ENCODE assay signal across 15 cellular contexts in the genomic region with DNA sequence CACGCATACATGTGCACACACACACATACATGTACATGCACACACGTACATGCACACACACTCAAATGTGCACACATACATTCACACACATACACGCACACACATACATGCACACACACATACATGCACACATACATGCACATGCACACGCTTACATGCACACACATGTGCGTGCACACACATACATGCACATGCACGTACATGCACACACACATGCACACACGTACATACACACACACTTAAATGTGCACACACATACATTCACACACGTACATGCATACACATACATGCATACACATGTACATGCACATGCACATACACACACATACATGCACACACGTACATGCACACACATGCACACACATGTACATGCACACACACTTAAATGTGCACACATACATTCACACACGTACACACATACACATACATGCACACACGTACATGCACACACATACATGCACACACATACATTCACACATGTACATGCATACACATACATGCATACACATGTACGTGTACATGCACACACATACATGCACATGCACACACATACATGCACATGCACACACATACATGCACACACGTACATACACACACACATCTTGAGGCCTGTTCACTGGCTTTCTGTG.
A peak's percentile ranks its signal among the peaks of the same experiment; 100 is the strongest.
DNase-seq lines count a peak whose midpoint lies in the region; ATAC-seq, FAIRE-seq and TF ChIP-seq lines count a peak whose summit lies in the region.
"Had no signal": no experiment of that assay in that cellular context is flagged by ENCODE, and none has a peak within 500 bp of the region (broad histone marks: within the 10 kb centered on the region; RNA-seq: fewer than 3 reads in every experiment).

No MANE protein-coding gene starts in this region.

- H3T11ph ChIP-seq in H9 (ENCODE audit: low read length): no peak overlapping the region

- H3K4me2 ChIP-seq in H9 (ENCODE audit: insufficient read depth, insufficient read length, low read length): no peak overlapping the region
- H3K4me2 ChIP-seq in K562 (ENCODE audit: insufficient read depth, low read length): no peak overlapping the region
- no peak overlapping the region for H3K4me2 ChIP-seq in neuronal stem cell (ENCODE audit: insufficient read depth, low read length, poor library complexity, severe bottlenecking)
- H3K4me2 ChIP-seq: A549 had no signal

- ATAC-seq in K562: no peak
- ATAC-seq: A549; CD8-positive, alpha-beta T cell had no signal

- no peak for TF ChIP-seq CTCF in H9 (conservative IDR thresholded peaks at IDR 0.05)
- TF ChIP-seq CTCF in K562 (IDR thresholded peaks at IDR 0.05 in 2 of 3, conservative IDR thresholded peaks at IDR 0.05 in 1 of 3; ENCODE audit: insufficient read depth in 2 of 3, low read depth in 1 of 3, low read length in 3 of 3): no peak

- H2BK120ac ChIP-seq in H9 (ENCODE audit: low read depth, low read length, poor library complexity, severe bottlenecking) (no peak overlapping the region), neuronal stem cell (ENCODE audit: low read depth, low read length) (no peak overlapping the region)

- TF ChIP-seq EP300 in K562 (IDR thresholded peaks at IDR 0.05; ENCODE audit: low read length): no peak

- POLR2A ChIA-PET in K562 (lab: Yijun Ruan, JAX): no interaction called here

- no peak overlapping the region for H2BK15ac ChIP-seq in H9 (ENCODE audit: low read depth, low read length)
- no peak overlapping the region for H2BK15ac ChIP-seq in neuronal stem cell (ENCODE audit: low read length)

- no peaks in the 10 kb centered on the region for H3K23me2 ChIP-seq in H9 (ENCODE audit: insufficient read length, low read depth, low read length, poor library complexity, severe bottlenecking)

- H3K23ac ChIP-seq in H9 (ENCODE audit: insufficient read length, low read depth, low read length) (no peak overlapping the region), neuronal stem cell (ENCODE audit: low read depth, low read length, poor library complexity) (peak overlapping the region; percentile 46)

- BruUV-seq in K562 (replicated peaks; lab: Mats Ljungman, UMichigan): no TSS peak

- no peaks in the 10 kb centered on the region for H3K79me2 ChIP-seq in H9 (ENCODE audit: insufficient read depth, low read length)
- H3K79me2 ChIP-seq in K562 (ENCODE audit: control insufficient read depth, insufficient read depth, low read length): no peaks in the 10 kb centered on the region

- peaks cover 5 to 8% of the 10 kb centered on the region in 2 experiments; a peak in 3 of 5 replicates for H3K9me3 Mint-ChIP-seq in H9
- H3K9me3 Mint-ChIP-seq: CD8-positive, alpha-beta T cell had no signal

- H3K79me1 ChIP-seq in H9 (ENCODE audit: insufficient read depth, low read depth, low read length, poor library complexity, severe bottlenecking) (no peaks in the 10 kb centered on the region), neuronal stem cell (ENCODE audit: low read depth, low read length) (peaks cover 4% of the 10 kb centered on the region)

- no peak overlapping the region for H2BK20ac ChIP-seq in H9 (ENCODE audit: low read depth, low read length, poor library complexity, severe bottlenecking)

- H4K5ac ChIP-seq in H9 (ENCODE audit: insufficient read length, low read depth, low read length): peak overlapping the region; percentile 7

- intact Hi-C loops in K562 (cut with micrococcal nuclease): no loop called here

- H2AFZ ChIP-seq in H9 (ENCODE audit: low read length) (no peak overlapping the region), K562 (ENCODE audit: low read depth, low read length) (no peak overlapping the region), neuronal stem cell (ENCODE audit: low read length) (no peak overlapping the region)

- H3K9me1 ChIP-seq in K562 (ENCODE audit: control insufficient read depth, insufficient read depth, low read length): no peaks in the 10 kb centered on the region

- no peak overlapping the region for H2BK5ac ChIP-seq in H9 (ENCODE audit: insufficient read length, low read length)
- H2BK5ac ChIP-seq in neuronal stem cell (ENCODE audit: low read length): no peak overlapping the region

- peak overlapping the region; percentile 9 for H3K18ac ChIP-seq in H9 (ENCODE audit: insufficient read length, low read depth, low read length)
- H3K18ac ChIP-seq in neuronal stem cell (ENCODE audit: low read length): peak overlapping the region; percentile 23

- H2BK12ac ChIP-seq in H9 (ENCODE audit: insufficient read length, low read depth, low read length) (no peak overlapping the region), neuronal stem cell (ENCODE audit: low read length) (no peak overlapping the region)

- 0 out of 7 replicates have a peak overlapping the region, but pooled peaks of 1 of the 3 experiments have one; percentile 20 for H3K27ac Mint-ChIP-seq in H9
- H3K27ac Mint-ChIP-seq: CD8-positive, alpha-beta T cell had no signal

- CTCF ChIA-PET in K562 (lab: Yijun Ruan, JAX; ENCODE audit: low intra/inter-chr PET ratio): no interaction called here

- peaks cover 0 to 4% (median 0%) of the 10 kb centered on the region in 3 experiments; a peak in 1 of 7 replicates for H3K36me3 Mint-ChIP-seq in H9 (ENCODE audit: insufficient read depth in 1 of 3, low read depth in 3 of 3)
- H3K36me3 Mint-ChIP-seq: CD14-positive monocyte; CD8-positive, alpha-beta T cell had no signal

- TF ChIP-seq POLR2A in GM12891 (IDR thresholded peaks at IDR 0.05; ENCODE audit: low read depth, low read length): no peak
- TF ChIP-seq POLR2A in K562 (conservative IDR thresholded peaks at IDR 0.05): no peak

- FAIRE-seq in GM12891 (lab: Jason Lieb, UNC) (peak; percentile 92), K562 (lab: Jason Lieb, UNC) (no peak)
- FAIRE-seq: A549 had no signal

- no peak overlapping the region for H2AK5ac ChIP-seq in H9 (ENCODE audit: insufficient read length, low read length)
- H2AK5ac ChIP-seq in neuronal stem cell (ENCODE audit: low read depth, low read length): no peak overlapping the region

- H3K4me1 ChIP-seq in H9 (ENCODE audit: insufficient read depth, low read length) (no peaks in the 10 kb centered on the region), K562 (replicated peaks in 1 of 2; ENCODE audit: control insufficient read depth in 2 of 2, insufficient read depth in 2 of 2, low read length in 2 of 2) (no peaks in the 10 kb centered on the region), neuronal stem cell (ENCODE audit: control insufficient read depth in 2 of 2, insufficient read depth in 1 of 2, low read depth in 1 of 2, low read length in 2 of 2) (peaks cover 0 to 4% of the 10 kb centered on the region in 2 donors)
- H3K4me1 ChIP-seq: A549 had no signal

- H3K4me1 Mint-ChIP-seq in H9: peaks cover 0 to 2% of the 10 kb centered on the region in 2 experiments; a peak in 1 of 4 replicates

- H3K27me3 Mint-ChIP-seq in H9 (ENCODE audit: low read depth): peaks cover 12% of the 10 kb centered on the region

- H3K4me3 ChIP-seq in K562 (no peak overlapping the region), neuronal stem cell (ENCODE audit: low read length in 2 of 2) (peak overlapping the region in 1 of 2 donors; percentile 73)
- H3K4me3 ChIP-seq: A549 had no signal

- H3K27ac ChIP-seq in H9 (ENCODE audit: insufficient read length, low read depth, low read length): no peak overlapping the region
- no peak overlapping the region for H3K27ac ChIP-seq in K562 (ENCODE audit: extremely low read depth, low read depth, low read length)
- H3K27ac ChIP-seq in neuronal stem cell (replicated peaks; ENCODE audit: low read length): no peak overlapping the region
- H3K27ac ChIP-seq: A549 had no signal

- H3K56ac ChIP-seq in H9 (ENCODE audit: insufficient read length, low read depth, low read length): no peak overlapping the region

- H3K27me3 ChIP-seq in H9 (ENCODE audit: insufficient read depth, low read length) (no peaks in the 10 kb centered on the region), K562 (ENCODE audit: control insufficient read depth in 2 of 2, insufficient read depth in 2 of 2, low read length in 2 of 2) (peaks cover 5 to 27% of the 10 kb centered on the region in 2 experiments; a peak in 2 of 5 replicates), neuronal stem cell (ENCODE audit: control insufficient read depth in 3 of 3, insufficient read depth in 3 of 3, low read depth in 1 of 3, low read length in 3 of 3) (peaks cover 0 to 4% (median 0%) of the 10 kb centered on the region in 3 experiments)

- H3K14ac ChIP-seq in H9 (ENCODE audit: insufficient read depth, low read length) (no peak overlapping the region), neuronal stem cell (ENCODE audit: low read length) (peak overlapping the region; percentile 86)

- no peak overlapping the region for H3K4me3 Mint-ChIP-seq in H9
- H3K4me3 Mint-ChIP-seq: CD14-positive monocyte; CD8-positive, alpha-beta T cell had no signal

- no peak for TF ChIP-seq RAD21 in K562 (CRISPR knock-in tag; conservative IDR thresholded peaks at IDR 0.05 in 1 of 2, IDR thresholded peaks at IDR 0.05 in 1 of 2)

- H3K36me3 ChIP-seq in K562 (ENCODE audit: control insufficient read depth, insufficient read depth, low read length) (no peaks in the 10 kb centered on the region), neuronal stem cell (replicated peaks in 1 of 2; ENCODE audit: control insufficient read depth in 2 of 2, insufficient read depth in 2 of 2, low read length in 2 of 2) (peaks cover 0 to 5% of the 10 kb centered on the region in 2 donors)

- H3K9me3 ChIP-seq in H9 (ENCODE audit: control insufficient read depth, low read depth, low read length) (no peaks in the 10 kb centered on the region), K562 (replicated peaks; ENCODE audit: control insufficient read depth, insufficient read depth, low read depth, low read length) (peaks cover 3% of the 10 kb centered on the region; the same call in 1 of the 2 replicates), neuronal stem cell (replicated peaks in 1 of 2; ENCODE audit: control insufficient read depth in 2 of 2, insufficient read depth in 1 of 2, low read depth in 1 of 2, low read length in 2 of 2) (peaks cover 0 to 6% of the 10 kb centered on the region in 2 donors)
- H3K9me3 ChIP-seq: A549 had no signal

- H4K20me1 ChIP-seq in H9 (ENCODE audit: control insufficient read depth, insufficient read depth, insufficient read length): no peaks in the 10 kb centered on the region
- H4K20me1 ChIP-seq in K562 (replicated peaks; ENCODE audit: control insufficient read depth, insufficient read depth, low read length): no peaks in the 10 kb centered on the region; the same call in 1 of the 2 replicates

- H3K4ac ChIP-seq in H9 (ENCODE audit: low read depth, low read length) (no peak overlapping the region), neuronal stem cell (ENCODE audit: low read length) (peak overlapping the region; percentile 54)

- no CpG with 5 or more reads among the region's 13 CpGs for WGBS in H9 (ENCODE audit: extremely low coverage, insufficient read length, low lambda C conversion rate)
- 18% methylated on average over 13 of the region's 13 CpGs for WGBS in K562 (ENCODE audit: insufficient coverage, low coverage, missing lambda C conversion rate)
- no CpG with 5 or more reads among the region's 13 CpGs for WGBS in neuronal stem cell (ENCODE audit: extremely low coverage in 2 of 2, insufficient read length in 2 of 2, insufficient replicate concordance in 1 of 2), 2 donors

- in situ Hi-C loops in K562 (cut with MboI): no loop called here

- no peak overlapping the region for H4K8ac ChIP-seq in H9 (replicated peaks; ENCODE audit: insufficient read length, low read depth, low read length)
- H4K8ac ChIP-seq in neuronal stem cell (ENCODE audit: low read depth, low read length): peak overlapping the region; percentile 53

- DNase-seq in GM12891 (ENCODE audit: insufficient read length, low spot score) (no peak), H9 (no peak), K562 (ENCODE audit: extremely low read depth in 1 of 4, low spot score in 3 of 4) (no peak), neuronal stem cell (ENCODE audit: low spot score) (no peak), D341Med (ENCODE audit: low spot score) (no peak), islet precursor cell (no peak), EL (no peak), HK-2 (ENCODE audit: unreplicated experiment) (no peak)
- DNase-seq: CD8-positive, alpha-beta T cell; COR-L47; DMS53; GOT3; HCEC 1CT had no signal

- no peak overlapping the region for H4K91ac ChIP-seq in H9 (ENCODE audit: insufficient read length, low read depth, low read length)
- peak overlapping the region; percentile 85 for H4K91ac ChIP-seq in neuronal stem cell (ENCODE audit: low read depth, low read length, poor library complexity)

- no peak overlapping the region for H3K9ac ChIP-seq in H9 (ENCODE audit: extremely low read depth, insufficient read length, low read length)
- no peak overlapping the region for H3K9ac ChIP-seq in K562 (ENCODE audit: insufficient read depth in 1 of 2, low read depth in 2 of 2, low read length in 2 of 2)
- peak overlapping the region; percentile 87 for H3K9ac ChIP-seq in neuronal stem cell (ENCODE audit: low read depth, low read length, poor library complexity)
